1 cellular context compared by ENCODE assay signal in genomic region chr10:132433671-132434340, GRCh38.
TF ChIP-seq lines count a peak whose summit lies in the region.

No MANE protein-coding gene starts in this region.

TF ChIP-seq in IMR-90, 13 proteins besides CTCF, POLR2A, EP300 and RAD21:
- TF ChIP-seq BHLHE40 (IDR thresholded peaks at IDR 0.05; ENCODE audit: low read depth, low read length) (no peak), CHD1 (IDR thresholded peaks at IDR 0.05; ENCODE audit: low read depth, low read length) (no peak), MAZ (IDR thresholded peaks at IDR 0.05; ENCODE audit: borderline replicate concordance, low read depth, low read length) (no peak), USF2 (IDR thresholded peaks at IDR 0.05; ENCODE audit: low read depth, low read length) (no peak), SMC3 (IDR thresholded peaks at IDR 0.05; ENCODE audit: low read depth, low read length) (no peak), RCOR1 (IDR thresholded peaks at IDR 0.05; ENCODE audit: insufficient replicate concordance, low read length) (no peak), MXI1 (IDR thresholded peaks at IDR 0.05; ENCODE audit: borderline replicate concordance, low read depth, low read length) (no peak), RFX5 (IDR thresholded peaks at IDR 0.05; ENCODE audit: low read depth, low read length) (no peak), CEBPB (IDR thresholded peaks at IDR 0.05; ENCODE audit: low read depth, low read length) (no peak), MAFK (IDR thresholded peaks at IDR 0.05; ENCODE audit: low read depth, low read length) (no peak), NFE2L2 (IDR thresholded peaks at IDR 0.05; ENCODE audit: low read depth, low read length) (no peak), FOS (IDR thresholded peaks at IDR 0.05; ENCODE audit: low read depth, low read length) (no peak)
- TF ChIP-seq, protein P1, sequence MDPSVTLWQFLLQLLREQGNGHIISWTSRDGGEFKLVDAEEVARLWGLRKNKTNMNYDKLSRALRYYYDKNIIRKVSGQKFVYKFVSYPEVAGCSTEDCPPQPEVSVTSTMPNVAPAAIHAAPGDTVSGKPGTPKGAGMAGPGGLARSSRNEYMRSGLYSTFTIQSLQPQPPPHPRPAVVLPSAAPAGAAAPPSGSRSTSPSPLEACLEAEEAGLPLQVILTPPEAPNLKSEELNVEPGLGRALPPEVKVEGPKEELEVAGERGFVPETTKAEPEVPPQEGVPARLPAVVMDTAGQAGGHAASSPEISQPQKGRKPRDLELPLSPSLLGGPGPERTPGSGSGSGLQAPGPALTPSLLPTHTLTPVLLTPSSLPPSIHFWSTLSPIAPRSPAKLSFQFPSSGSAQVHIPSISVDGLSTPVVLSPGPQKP (IDR thresholded peaks at IDR 0.05; ENCODE audit: borderline replicate concordance, low read depth, low read length): no peak
